1 cellular context compared by ENCODE assay signal in the genomic region with DNA sequence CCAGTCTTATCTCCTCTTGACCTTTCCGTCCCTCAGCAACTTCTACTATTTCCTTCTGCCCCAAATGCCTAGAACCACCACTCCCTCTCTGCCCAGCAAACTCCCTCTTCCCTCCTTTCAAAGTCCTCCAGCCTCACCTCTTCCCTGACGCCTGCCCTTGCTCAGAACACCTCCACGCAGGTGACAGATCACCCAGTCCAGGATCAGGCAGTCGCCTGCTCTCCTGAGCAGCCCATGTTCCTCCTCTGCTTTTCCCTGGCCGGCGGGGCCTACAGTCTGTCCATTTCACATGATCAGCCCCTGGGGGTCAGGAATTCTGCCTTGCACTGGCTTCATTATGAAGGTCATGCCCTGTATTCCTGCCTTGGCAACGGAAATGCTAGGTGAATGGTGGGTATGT.
TF ChIP-seq lines count a peak whose summit lies in the region.

No MANE protein-coding gene starts in this region.

TF ChIP-seq in IMR-90, 13 proteins besides CTCF, POLR2A, EP300 and RAD21 (continued from another document):
- TF ChIP-seq, protein P1, sequence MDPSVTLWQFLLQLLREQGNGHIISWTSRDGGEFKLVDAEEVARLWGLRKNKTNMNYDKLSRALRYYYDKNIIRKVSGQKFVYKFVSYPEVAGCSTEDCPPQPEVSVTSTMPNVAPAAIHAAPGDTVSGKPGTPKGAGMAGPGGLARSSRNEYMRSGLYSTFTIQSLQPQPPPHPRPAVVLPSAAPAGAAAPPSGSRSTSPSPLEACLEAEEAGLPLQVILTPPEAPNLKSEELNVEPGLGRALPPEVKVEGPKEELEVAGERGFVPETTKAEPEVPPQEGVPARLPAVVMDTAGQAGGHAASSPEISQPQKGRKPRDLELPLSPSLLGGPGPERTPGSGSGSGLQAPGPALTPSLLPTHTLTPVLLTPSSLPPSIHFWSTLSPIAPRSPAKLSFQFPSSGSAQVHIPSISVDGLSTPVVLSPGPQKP (IDR thresholded peaks at IDR 0.05; ENCODE audit: borderline replicate concordance, low read depth, low read length): no peak
- TF ChIP-seq FOS (IDR thresholded peaks at IDR 0.05; ENCODE audit: low read depth, low read length) (no peak), RFX5 (IDR thresholded peaks at IDR 0.05; ENCODE audit: low read depth, low read length) (no peak), MXI1 (IDR thresholded peaks at IDR 0.05; ENCODE audit: borderline replicate concordance, low read depth, low read length) (no peak), SMC3 (IDR thresholded peaks at IDR 0.05; ENCODE audit: low read depth, low read length) (no peak), CEBPB (IDR thresholded peaks at IDR 0.05; ENCODE audit: low read depth, low read length) (no peak), MAZ (IDR thresholded peaks at IDR 0.05; ENCODE audit: borderline replicate concordance, low read depth, low read length) (no peak), BHLHE40 (IDR thresholded peaks at IDR 0.05; ENCODE audit: low read depth, low read length) (no peak), MAFK (IDR thresholded peaks at IDR 0.05; ENCODE audit: low read depth, low read length) (no peak), RCOR1 (IDR thresholded peaks at IDR 0.05; ENCODE audit: insufficient replicate concordance, low read length) (no peak), NFE2L2 (IDR thresholded peaks at IDR 0.05; ENCODE audit: low read depth, low read length) (no peak)
- TF ChIP-seq, protein P2, sequence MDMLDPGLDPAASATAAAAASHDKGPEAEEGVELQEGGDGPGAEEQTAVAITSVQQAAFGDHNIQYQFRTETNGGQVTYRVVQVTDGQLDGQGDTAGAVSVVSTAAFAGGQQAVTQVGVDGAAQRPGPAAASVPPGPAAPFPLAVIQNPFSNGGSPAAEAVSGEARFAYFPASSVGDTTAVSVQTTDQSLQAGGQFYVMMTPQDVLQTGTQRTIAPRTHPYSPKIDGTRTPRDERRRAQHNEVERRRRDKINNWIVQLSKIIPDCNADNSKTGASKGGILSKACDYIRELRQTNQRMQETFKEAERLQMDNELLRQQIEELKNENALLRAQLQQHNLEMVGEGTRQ (IDR thresholded peaks at IDR 0.05; ENCODE audit: low read depth, low read length): no peak
